In genomic region chr11:93487032-93487483, GRCh38 we compare ENCODE assay signal across 16 cellular contexts. TPM values are rescaled to one million over a fixed set of nuclear protein-coding genes. Genes with fewer than 3 reads are reported as not detected.
DNase-seq lines count a peak whose midpoint lies in the region; ATAC-seq, FAIRE-seq and TF ChIP-seq lines count a peak whose summit lies in the region.
"Had no signal": no experiment of that assay in that cellular context is flagged by ENCODE, and none has a peak within 500 bp of the region (broad histone marks: within the 10 kb centered on the region; RNA-seq: fewer than 3 reads in every experiment).

No MANE protein-coding gene starts in this region.

- H3K4me3 ChIP-seq in K562 = no peak overlapping the region
- no peak overlapping the region for H3K4me3 ChIP-seq in sigmoid colon
- H3K4me3 ChIP-seq: esophagus squamous epithelium, upper lobe of left lung had no signal

- TF ChIP-seq RAD21 in K562 (CRISPR knock-in tag; conservative IDR thresholded peaks at IDR 0.05 in 1 of 2, IDR thresholded peaks at IDR 0.05 in 1 of 2) = no peak

- H3K36me3 ChIP-seq in K562 (ENCODE audit: control insufficient read depth, insufficient read depth, low read length) (no peaks in the 10 kb centered on the region), sigmoid colon (no peaks in the 10 kb centered on the region)

- BruUV-seq in K562 (replicated peaks; lab: Mats Ljungman, UMichigan) = no TSS peak

- no peak overlapping the region for H3K9ac ChIP-seq in K562 (ENCODE audit: insufficient read depth in 1 of 2, low read depth in 2 of 2, low read length in 2 of 2)
- H3K9ac ChIP-seq: KMS-11 had no signal

- no peak overlapping the region for H3K4me2 ChIP-seq in K562 (ENCODE audit: insufficient read depth, low read length)
- H3K4me2 ChIP-seq: KMS-11 had no signal

- H3K79me2 ChIP-seq in K562 (ENCODE audit: control insufficient read depth, insufficient read depth, low read length) = no peaks in the 10 kb centered on the region

- H3K27ac ChIP-seq in K562 (ENCODE audit: extremely low read depth, low read depth, low read length) (no peak overlapping the region), sigmoid colon (peak overlapping the region in 2 of 4 donors; percentile 9 to 48)
- H3K27ac ChIP-seq: esophagus squamous epithelium, KMS-11, upper lobe of left lung had no signal

- ATAC-seq in K562 = peak; percentile 59
- no peak for ATAC-seq in HG03520 (IDR thresholded peaks at IDR 0.05; ENCODE audit: unreplicated experiment)

- H3K9me3 ChIP-seq in K562 (replicated peaks; ENCODE audit: control insufficient read depth, insufficient read depth, low read depth, low read length) = no peaks in the 10 kb centered on the region
- H3K9me3 ChIP-seq in sigmoid colon = no peaks in the 10 kb centered on the region
- H3K9me3 ChIP-seq: esophagus squamous epithelium, upper lobe of left lung had no signal

- in situ Hi-C loops in K562 (cut with MboI) = no loop called here

- 12% methylated on average over 7 of the region's 7 CpGs for WGBS in K562 (ENCODE audit: insufficient coverage, low coverage, missing lambda C conversion rate)
- 25 to 55% methylated on average over 7 of the region's 7 CpGs for WGBS in sigmoid colon, 2 donors

- no peak overlapping the region for H2AFZ ChIP-seq in K562 (ENCODE audit: low read depth, low read length)

- TF ChIP-seq CTCF in K562 (IDR thresholded peaks at IDR 0.05 in 2 of 3, conservative IDR thresholded peaks at IDR 0.05 in 1 of 3; ENCODE audit: insufficient read depth in 2 of 3, low read depth in 1 of 3, low read length in 3 of 3) = no peak
- TF ChIP-seq CTCF in sigmoid colon (IDR thresholded peaks at IDR 0.05) = no peak

- DNase-seq in NCI-H345 (lab: John Stamatoyannopoulos, UW) (peak; percentile 25), NCI-H345 treated with DMSO at 0.1 percent for 48 hours (lab: John Stamatoyannopoulos, UW; ENCODE audit: unreplicated experiment) (no peak), NCI-H2196 treated with DMSO at 0.1 percent for 48 hours (lab: John Stamatoyannopoulos, UW; ENCODE audit: unreplicated experiment) (peak; percentile 30), K562 (ENCODE audit: extremely low read depth in 1 of 4, low spot score in 3 of 4) (peak in 3 of 4 experiments; percentile 15 to 22 (median 20)), sigmoid colon (peak; percentile 68), Ammon's horn (ENCODE audit: low spot score) (no peak), KG1 (lab: John Stamatoyannopoulos, UW) (no peak)
- DNase-seq: activated CD4-positive, CD25-positive, alpha-beta regulatory T cell treated with anti-CD3 and anti-CD28 coated beads, Interleukin-2, amount 50 U/mL, for 72 hours; Calu3; esophagus squamous epithelium; NCI-H82; upper lobe of left lung had no signal

- H3K4me1 ChIP-seq in K562 (replicated peaks in 1 of 2; ENCODE audit: control insufficient read depth in 2 of 2, insufficient read depth in 2 of 2, low read length in 2 of 2) (peaks cover 0 to 2% of the 10 kb centered on the region in 2 experiments; a peak in 2 of 5 replicates), sigmoid colon (peaks cover 0 to 39% (median 32%) of the 10 kb centered on the region in 4 donors)

- H3K9me1 ChIP-seq in K562 (ENCODE audit: control insufficient read depth, insufficient read depth, low read length) = no peaks in the 10 kb centered on the region

- peaks cover 18% of the 10 kb centered on the region for H4K20me1 ChIP-seq in K562 (replicated peaks; ENCODE audit: control insufficient read depth, insufficient read depth, low read length)

- TF ChIP-seq POLR2A in K562 (conservative IDR thresholded peaks at IDR 0.05) (no peak), sigmoid colon (IDR thresholded peaks at IDR 0.05) (no peak)

- POLR2A ChIA-PET in K562 (lab: Yijun Ruan, JAX) = interaction anchor here (1.0 kb wide), 1 partner anchor 8 kb away, joined by 3 read pairs; no protein-coding TSS in a partner anchor

- H3K27me3 ChIP-seq in K562 (ENCODE audit: control insufficient read depth in 2 of 2, insufficient read depth in 2 of 2, low read length in 2 of 2) (peaks cover 0 to 4% of the 10 kb centered on the region in 2 experiments; a peak in 1 of 5 replicates), sigmoid colon (no peaks in the 10 kb centered on the region)
- H3K27me3 ChIP-seq: esophagus squamous epithelium, upper lobe of left lung had no signal

- CTCF ChIA-PET in K562 (lab: Yijun Ruan, JAX; ENCODE audit: low intra/inter-chr PET ratio) = no interaction called here

- no peak for TF ChIP-seq EP300 in K562 (IDR thresholded peaks at IDR 0.05; ENCODE audit: low read length)
- peak in 2 of 4 donors; percentile 11 to 25 for TF ChIP-seq EP300 in sigmoid colon (IDR thresholded peaks at IDR 0.05)

- intact Hi-C loops in K562 (cut with micrococcal nuclease) (no loop called here), sigmoid colon (cut with DNase I) (loop anchor here (5.0 kb wide), 1 partner anchor 55 kb away; the partner anchor contains the start of gene SMCO4)

- no peak for FAIRE-seq in K562 (lab: Jason Lieb, UNC)
- FAIRE-seq: A204.1, colon had no signal

TF ChIP-seq in K562, 482 proteins besides CTCF, POLR2A, EP300 and RAD21 (continues in another document):
- TF ChIP-seq, protein P1, sequence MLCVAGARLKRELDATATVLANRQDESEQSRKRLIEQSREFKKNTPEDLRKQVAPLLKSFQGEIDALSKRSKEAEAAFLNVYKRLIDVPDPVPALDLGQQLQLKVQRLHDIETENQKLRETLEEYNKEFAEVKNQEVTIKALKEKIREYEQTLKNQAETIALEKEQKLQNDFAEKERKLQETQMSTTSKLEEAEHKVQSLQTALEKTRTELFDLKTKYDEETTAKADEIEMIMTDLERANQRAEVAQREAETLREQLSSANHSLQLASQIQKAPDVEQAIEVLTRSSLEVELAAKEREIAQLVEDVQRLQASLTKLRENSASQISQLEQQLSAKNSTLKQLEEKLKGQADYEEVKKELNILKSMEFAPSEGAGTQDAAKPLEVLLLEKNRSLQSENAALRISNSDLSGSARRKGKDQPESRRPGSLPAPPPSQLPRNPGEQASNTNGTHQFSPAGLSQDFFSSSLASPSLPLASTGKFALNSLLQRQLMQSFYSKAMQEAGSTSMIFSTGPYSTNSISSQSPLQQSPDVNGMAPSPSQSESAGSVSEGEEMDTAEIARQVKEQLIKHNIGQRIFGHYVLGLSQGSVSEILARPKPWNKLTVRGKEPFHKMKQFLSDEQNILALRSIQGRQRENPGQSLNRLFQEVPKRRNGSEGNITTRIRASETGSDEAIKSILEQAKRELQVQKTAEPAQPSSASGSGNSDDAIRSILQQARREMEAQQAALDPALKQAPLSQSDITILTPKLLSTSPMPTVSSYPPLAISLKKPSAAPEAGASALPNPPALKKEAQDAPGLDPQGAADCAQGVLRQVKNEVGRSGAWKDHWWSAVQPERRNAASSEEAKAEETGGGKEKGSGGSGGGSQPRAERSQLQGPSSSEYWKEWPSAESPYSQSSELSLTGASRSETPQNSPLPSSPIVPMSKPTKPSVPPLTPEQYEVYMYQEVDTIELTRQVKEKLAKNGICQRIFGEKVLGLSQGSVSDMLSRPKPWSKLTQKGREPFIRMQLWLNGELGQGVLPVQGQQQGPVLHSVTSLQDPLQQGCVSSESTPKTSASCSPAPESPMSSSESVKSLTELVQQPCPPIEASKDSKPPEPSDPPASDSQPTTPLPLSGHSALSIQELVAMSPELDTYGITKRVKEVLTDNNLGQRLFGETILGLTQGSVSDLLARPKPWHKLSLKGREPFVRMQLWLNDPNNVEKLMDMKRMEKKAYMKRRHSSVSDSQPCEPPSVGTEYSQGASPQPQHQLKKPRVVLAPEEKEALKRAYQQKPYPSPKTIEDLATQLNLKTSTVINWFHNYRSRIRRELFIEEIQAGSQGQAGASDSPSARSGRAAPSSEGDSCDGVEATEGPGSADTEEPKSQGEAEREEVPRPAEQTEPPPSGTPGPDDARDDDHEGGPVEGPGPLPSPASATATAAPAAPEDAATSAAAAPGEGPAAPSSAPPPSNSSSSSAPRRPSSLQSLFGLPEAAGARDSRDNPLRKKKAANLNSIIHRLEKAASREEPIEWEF (CRISPR knock-in tag; IDR thresholded peaks at IDR 0.05) = no peak
- no peak for TF ChIP-seq MLLT1 (IDR thresholded peaks at IDR 0.05)

RNA-seq across cellular contexts. Expression of gene SMCO4, which starts 56.1 kb away (rescaled TPM):
- 1.7 and 3.1 TPM in 2 replicates for total RNA-seq in K562 (2011; cell fraction: chromatin; rRNA removed; ENCODE audit: low replicate concordance)
- total RNA-seq in K562 (2011; cell fraction: nucleolus; rRNA removed) = 3.3 and 4.8 TPM in 2 replicates
- total RNA-seq in K562 (2011; cell fraction: nucleoplasm; rRNA removed) = 3.3 and 5.0 TPM in 2 replicates
- total RNA-seq in K562 (2014; rRNA removed) = 15.3 and 36.6 TPM in 2 replicates
- 16.0 and 19.1 TPM in 2 replicates for total RNA-seq in K562 (2014; rRNA removed; fragmentation: Illumina TruSeq; extraction: Trizol)
- 14.1 and 21.1 TPM in 2 replicates for total RNA-seq in K562 (2015; rRNA removed; fragmentation: Illumina TruSeq; extraction: Trizol)
- total RNA-seq in K562 (2021) = 16.9 and 18.5 TPM in 2 replicates
- polyA plus RNA-seq in K562 (2011; rRNA removed) = 9.5 and 11.5 TPM in 2 replicates
- polyA plus RNA-seq in K562 (2011; cell fraction: cytosol; rRNA removed) = 8.6 and 11.3 TPM in 2 replicates
- polyA plus RNA-seq in K562 (2011; cell fraction: nucleus; rRNA removed) = 2.6 and 5.4 TPM in 2 replicates
- 36.6 and 56.8 TPM in 2 replicates for polyA plus RNA-seq in K562 (2012)
- polyA plus RNA-seq in K562 (2014; fragmentation: Illumina TruSeq; extraction: Trizol) = 15.4 and 22.3 TPM in 2 replicates
- 1 to 10 TPM; 1.8 to 2.2 TPM for polyA plus RNA-seq in K562 (2014; fragmentation: Nextera tagmentation; extraction: Ambion mirVana)
- polyA plus RNA-seq in K562 (2014; rRNA removed) = 18.3 and 27.8 TPM in 2 replicates
- 3.3 and 3.5 TPM in 2 replicates for polyA minus RNA-seq in K562 (2011; rRNA and poly(A)+ RNA removed)
- 5.6 TPM in 1 of 2 replicates, not detected in the other for polyA minus RNA-seq in K562 (2011; cell fraction: cytosol; rRNA and poly(A)+ RNA removed)
- 1.4 and 1.6 TPM in 2 replicates for polyA minus RNA-seq in K562 (2011; cell fraction: nucleus; rRNA and poly(A)+ RNA removed)
- 1 to 10 TPM; 2.4 to 9.6 (median 6.1) TPM for total RNA-seq in sigmoid colon
- 100 to 1,000 TPM in 1 of 3 donors, 10 to 100 TPM in 2; 47.0 to 112 (median 94.8) TPM for polyA plus RNA-seq in sigmoid colon

Comparison
In these comparisons a context has a peak if more than half of its experiments do, and no peak if none do; other contexts are left out.
1. DNase-seq: peak in NCI-H345 (single experiment), NCI-H2196 treated with DMSO at 0.1 percent for 48 hours (single experiment), K562 (3 of 4) and sigmoid colon (single experiment); none in NCI-H345 treated with DMSO at 0.1 percent for 48 hours (single experiment), Ammon's horn (single experiment) and KG1 (single experiment).